In genomic region chr4:26176621-26177121, GRCh38 we compare ENCODE assay signal across 17 cellular contexts.
DNase-seq lines count a peak whose midpoint lies in the region; ATAC-seq and TF ChIP-seq lines count a peak whose summit lies in the region.
"Had no signal": no experiment of that assay in that cellular context is flagged by ENCODE, and none has a peak within 500 bp of the region (broad histone marks: within the 10 kb centered on the region; RNA-seq: fewer than 3 reads in every experiment).

No MANE protein-coding gene starts in this region.

- DNase-seq in AG08395 (ENCODE audit: low spot score) (peak; percentile 51), H4 (ENCODE audit: low spot score) (peak; percentile 27), dedifferentiated amniotic fluid mesenchymal stem cell (ENCODE audit: extremely low spot score) (peak; percentile 42), mesendoderm (peak; percentile 21), kidney glomerular epithelial cell (lab: John Stamatoyannopoulos, UW) (no peak), GM10266 (ENCODE audit: extremely low spot score) (no peak)
- DNase-seq: activated naive CD4-positive, alpha-beta T cell; DMS53; midbrain; NCI-H1105; NCI-H226; posterior cingulate gyrus; upper lobe of right lung had no signal

- H3K27me3 ChIP-seq in mesendoderm (ENCODE audit: insufficient read depth, low read length, poor library complexity): no peaks in the 10 kb centered on the region
- H3K27me3 ChIP-seq: BLaER1, SJCRH30 had no signal

- no peak overlapping the region for H3K23ac ChIP-seq in mesendoderm (ENCODE audit: low read length)

- WGBS in mesendoderm (ENCODE audit: extremely low coverage, insufficient coverage, low lambda C conversion rate): no CpG with 5 or more reads among the region's 6 CpGs

- H2BK15ac ChIP-seq in mesendoderm (replicated peaks; ENCODE audit: low read depth): no peak overlapping the region

- no peak overlapping the region for H3K18ac ChIP-seq in mesendoderm (ENCODE audit: low read length)

- H4K8ac ChIP-seq in mesendoderm (ENCODE audit: low read depth, low read length): no peak overlapping the region

- H3K36me3 ChIP-seq in mesendoderm (ENCODE audit: control insufficient read depth, insufficient read depth, low read length): no peaks in the 10 kb centered on the region
- H3K36me3 ChIP-seq: BLaER1, SJCRH30, upper lobe of right lung had no signal

- H3K79me1 ChIP-seq in mesendoderm (ENCODE audit: low read length): no peaks in the 10 kb centered on the region

- no peak overlapping the region for H3K56ac ChIP-seq in mesendoderm (ENCODE audit: low read length)

- no peak overlapping the region for H3K4me2 ChIP-seq in mesendoderm (ENCODE audit: low read length)
- H3K4me2 ChIP-seq: BLaER1 had no signal

- TF ChIP-seq CTCF in GM10266 (IDR thresholded peaks at IDR 0.05; ENCODE audit: control insufficient read depth, insufficient read depth, low read depth, missing control alignments): no peak

- H2BK120ac ChIP-seq in mesendoderm (ENCODE audit: low read depth, low read length): no peak overlapping the region

- no peak overlapping the region for H3K4me3 ChIP-seq in mesendoderm (ENCODE audit: low read length)
- H3K4me3 ChIP-seq: BLaER1, SJCRH30, upper lobe of right lung had no signal

- ATAC-seq in HG02840 (IDR thresholded peaks at IDR 0.05; ENCODE audit: low FRiP score, unreplicated experiment) (no peak), GM19467 (IDR thresholded peaks at IDR 0.05; ENCODE audit: unreplicated experiment) (no peak)
- ATAC-seq: upper lobe of right lung had no signal

- no peak overlapping the region for H2BK5ac ChIP-seq in mesendoderm (ENCODE audit: low read length)

- H3K4ac ChIP-seq in mesendoderm (ENCODE audit: low read depth, low read length): no peak overlapping the region

- no peak overlapping the region for H2AK5ac ChIP-seq in mesendoderm (ENCODE audit: low read length)

- H3K4me1 ChIP-seq in mesendoderm (ENCODE audit: control insufficient read depth, low read depth, low read length): peaks cover 3% of the 10 kb centered on the region

- no peaks in the 10 kb centered on the region for H3K79me2 ChIP-seq in mesendoderm (ENCODE audit: control insufficient read depth, insufficient read depth, low read length)

- H4K5ac ChIP-seq in mesendoderm (ENCODE audit: low read length): no peak overlapping the region

- H3K27ac ChIP-seq in mesendoderm (ENCODE audit: low read depth, low read length): no peak overlapping the region
- H3K27ac ChIP-seq: BLaER1, SJCRH30, upper lobe of right lung had no signal

- H3K9ac ChIP-seq in mesendoderm (ENCODE audit: low read length): no peak overlapping the region
- H3K9ac ChIP-seq: BLaER1 had no signal

Comparison
In these comparisons a context has a peak if more than half of its experiments do, and no peak if none do; other contexts are left out.
1. DNase-seq: peak in AG08395 (single experiment), H4 (single experiment), dedifferentiated amniotic fluid mesenchymal stem cell (single experiment) and mesendoderm (single experiment); none in kidney glomerular epithelial cell (single experiment) and GM10266 (single experiment).